1 cellular context compared by ENCODE assay signal in genomic region chr11:2582958-2583604, GRCh38.
TF ChIP-seq lines count a peak whose summit lies in the region.

No MANE protein-coding gene starts in this region.

TF ChIP-seq in H1, 55 proteins besides CTCF, POLR2A, EP300 and RAD21 (continued from another document):
- TF ChIP-seq KDM1A (IDR thresholded peaks at IDR 0.05; ENCODE audit: borderline replicate concordance, low read length): no peak
- no peak for TF ChIP-seq HDAC2 (IDR thresholded peaks at IDR 0.05; ENCODE audit: borderline replicate concordance in 1 of 2, low read depth in 2 of 2, low read length in 2 of 2)
- no peak for TF ChIP-seq BACH1 (IDR thresholded peaks at IDR 0.05; ENCODE audit: low read length)
- no peak for TF ChIP-seq SAP30 (IDR thresholded peaks at IDR 0.05; ENCODE audit: insufficient read depth, insufficient replicate concordance, low read length)
- TF ChIP-seq POLR2AphosphoS5 (IDR thresholded peaks at IDR 0.05; ENCODE audit: low read depth, low read length): no peak
- no peak for TF ChIP-seq RXRA (IDR thresholded peaks at IDR 0.05; ENCODE audit: insufficient read depth, low read depth, low read length)
- no peak for TF ChIP-seq NANOG (IDR thresholded peaks at IDR 0.05; ENCODE audit: insufficient read depth, low read depth, low read length, poor library complexity, severe bottlenecking)
- TF ChIP-seq SP4 (IDR thresholded peaks at IDR 0.05; ENCODE audit: low read length): no peak
TF ChIP-seq in H1: peak in this region for 0.
